Comparison of ENCODE assay signal across 17 cellular contexts in genomic region chr3:156628095-156628690, GRCh38. TPM values are rescaled to one million over a fixed set of nuclear protein-coding genes. Genes with fewer than 3 reads are reported as not detected.
DNase-seq lines count a peak whose midpoint lies in the region; ATAC-seq and TF ChIP-seq lines count a peak whose summit lies in the region.
"Had no signal": no experiment of that assay in that cellular context is flagged by ENCODE, and none has a peak within 500 bp of the region (broad histone marks: within the 10 kb centered on the region; RNA-seq: fewer than 3 reads in every experiment).

No MANE protein-coding gene starts in this region.

- H3K56ac ChIP-seq in mesendoderm (ENCODE audit: low read length), result no peak overlapping the region

- no peak for TF ChIP-seq POLR2A in esophagus squamous epithelium (IDR thresholded peaks at IDR 0.05)

- intact Hi-C loops in esophagus squamous epithelium (cut with DNase I), result no loop called here

- no CpG with 5 or more reads among the region's 3 CpGs for WGBS in mesendoderm (ENCODE audit: extremely low coverage, insufficient coverage, low lambda C conversion rate)
- 71 to 78% methylated on average over 3 of the region's 3 CpGs for WGBS in esophagus squamous epithelium, 2 donors

- no peak overlapping the region for H4K8ac ChIP-seq in mesendoderm (ENCODE audit: low read depth, low read length)

- ATAC-seq in HG02623 (IDR thresholded peaks at IDR 0.05; ENCODE audit: unreplicated experiment) (no peak), HG03342 (IDR thresholded peaks at IDR 0.05; ENCODE audit: unreplicated experiment) (no peak)

- no peak overlapping the region for H2AK5ac ChIP-seq in mesendoderm (ENCODE audit: low read length)

- no peak overlapping the region for H3K9ac ChIP-seq in mesendoderm (ENCODE audit: low read length)

- no peaks in the 10 kb centered on the region for H3K79me2 ChIP-seq in mesendoderm (ENCODE audit: control insufficient read depth, insufficient read depth, low read length)

- H3K4me2 ChIP-seq in mesendoderm (ENCODE audit: low read length), result no peak overlapping the region

- H4K5ac ChIP-seq in mesendoderm (ENCODE audit: low read length), result no peak overlapping the region

- no peaks in the 10 kb centered on the region for H3K79me1 ChIP-seq in mesendoderm (ENCODE audit: low read length)

- H2BK120ac ChIP-seq in mesendoderm (ENCODE audit: low read depth, low read length), result no peak overlapping the region

- H3K4me1 ChIP-seq in mesendoderm (ENCODE audit: control insufficient read depth, low read depth, low read length), result peaks cover 19% of the 10 kb centered on the region
- peaks cover 0 to 5% (median 0%) of the 10 kb centered on the region in 3 donors for H3K4me1 ChIP-seq in esophagus squamous epithelium
- H3K4me1 ChIP-seq in BE2C, result no peaks in the 10 kb centered on the region
- H3K4me1 ChIP-seq: ascending aorta, vagina had no signal

- no peak overlapping the region for H3K18ac ChIP-seq in mesendoderm (ENCODE audit: low read length)

- H2BK5ac ChIP-seq in mesendoderm (ENCODE audit: low read length), result no peak overlapping the region

- H3K36me3 ChIP-seq in mesendoderm (ENCODE audit: control insufficient read depth, insufficient read depth, low read length) (no peaks in the 10 kb centered on the region), esophagus squamous epithelium (no peaks in the 10 kb centered on the region), BE2C (no peaks in the 10 kb centered on the region)
- H3K36me3 ChIP-seq: ascending aorta, vagina had no signal

- H2BK15ac ChIP-seq in mesendoderm (replicated peaks; ENCODE audit: low read depth), result no peak overlapping the region

- H3K23ac ChIP-seq in mesendoderm (ENCODE audit: low read length), result no peak overlapping the region

- no peaks in the 10 kb centered on the region for H3K9me3 ChIP-seq in esophagus squamous epithelium
- H3K9me3 ChIP-seq in BE2C, result no peaks in the 10 kb centered on the region
- H3K9me3 ChIP-seq: ascending aorta, vagina had no signal

- DNase-seq in ELR (ENCODE audit: low read depth), result peak; percentile 31
- DNase-seq in NCI-H226, result peak; percentile 39
- peak; percentile 54 for DNase-seq in fibroblast of pulmonary artery (ENCODE audit: low read depth)
- peak; percentile 64 for DNase-seq in mesendoderm
- DNase-seq in esophagus squamous epithelium (lab: John Stamatoyannopoulos, UW), result no peak
- no peak for DNase-seq in BE2C
- DNase-seq: activated naive CD4-positive, alpha-beta T cell; activated T-cell treated with anti-CD3 and anti-CD28 coated beads for 4 hours; cortex of kidney; MM.1S; NCI-H446 treated with DMSO at 0.1 percent for 48 hours; stimulated activated CD4-positive, alpha-beta T cell treated with anti-CD3 and anti-CD28 coated beads, Interleukin-4, amount 100 ng/mL, for 4 hours; T-helper 1 cell had no signal

- H3K4me3 ChIP-seq in fibroblast of pulmonary artery (replicated peaks; ENCODE audit: low read depth, low read length) (no peak overlapping the region), mesendoderm (ENCODE audit: low read length) (no peak overlapping the region), esophagus squamous epithelium (no peak overlapping the region), BE2C (ENCODE audit: low read depth, low read length) (no peak overlapping the region)
- H3K4me3 ChIP-seq: ascending aorta, vagina had no signal

- H3K27ac ChIP-seq in mesendoderm (ENCODE audit: low read depth, low read length) (no peak overlapping the region), esophagus squamous epithelium (no peak overlapping the region)
- H3K27ac ChIP-seq: ascending aorta, vagina had no signal

- H3K27me3 ChIP-seq in mesendoderm (ENCODE audit: insufficient read depth, low read length, poor library complexity) (no peaks in the 10 kb centered on the region), esophagus squamous epithelium (no peaks in the 10 kb centered on the region), BE2C (no peaks in the 10 kb centered on the region; the same call in 1 of the 2 replicates)
- H3K27me3 ChIP-seq: ascending aorta, vagina had no signal

- H3K4ac ChIP-seq in mesendoderm (ENCODE audit: low read depth, low read length), result no peak overlapping the region

- TF ChIP-seq CTCF in fibroblast of pulmonary artery (IDR thresholded peaks at IDR 0.05; ENCODE audit: low read length, missing control alignments) (no peak), esophagus squamous epithelium (IDR thresholded peaks at IDR 0.05) (no peak), BE2C (IDR thresholded peaks at IDR 0.05; ENCODE audit: low read depth, low read length) (no peak)

RNA-seq across cellular contexts. Expression of gene TIPARP, which starts 46.2 kb away (rescaled TPM):
- 3.8 TPM for polyA plus RNA-seq in mesendoderm (2013, experiment 1 of 2)
- 4.3 TPM for polyA plus RNA-seq in mesendoderm (2013, experiment 2 of 2)
- total RNA-seq in esophagus squamous epithelium, result 10 to 100 TPM; 28.0 to 40.4 (median 38.0) TPM
- 3.3 TPM for polyA plus RNA-seq in BE2C (2012; ENCODE audit: insufficient read depth, insufficient read length, low read depth)

Comparison
In these comparisons a context has a peak if more than half of its experiments do, and no peak if none do; other contexts are left out.
1. DNase-seq: peak in ELR (single experiment), NCI-H226 (single experiment), fibroblast of pulmonary artery (single experiment) and mesendoderm (single experiment); none in esophagus squamous epithelium (single experiment) and BE2C (single experiment).